ENCODE assay signal across 14 cellular contexts in the genomic region with DNA sequence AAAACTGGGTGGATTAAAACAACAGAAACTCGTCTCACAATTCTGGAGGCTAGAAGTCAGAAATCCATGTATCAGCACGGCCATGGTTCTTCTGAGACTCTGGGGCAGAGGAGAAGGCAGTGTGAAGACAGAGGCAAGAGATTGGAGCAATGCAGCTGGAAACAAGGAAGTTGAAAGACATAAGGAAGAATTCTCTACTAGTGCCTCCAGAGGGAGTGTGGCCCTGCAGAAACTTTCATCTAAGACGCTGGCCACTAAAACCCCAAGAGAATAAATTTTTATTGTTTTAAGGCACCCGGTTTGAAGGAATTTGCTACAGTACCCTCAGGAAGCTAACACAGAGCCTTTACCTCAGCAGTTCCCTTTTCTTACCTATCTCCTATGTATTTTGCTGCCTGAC.
DNase-seq lines count a peak whose midpoint lies in the region; ATAC-seq, FAIRE-seq and TF ChIP-seq lines count a peak whose summit lies in the region.
"Had no signal": no experiment of that assay in that cellular context is flagged by ENCODE, and none has a peak within 500 bp of the region (broad histone marks: within the 10 kb centered on the region; RNA-seq: fewer than 3 reads in every experiment).

No MANE protein-coding gene starts in this region.

- TF ChIP-seq POLR2A in transverse colon (IDR thresholded peaks at IDR 0.05) (no peak), HepG2 (IDR thresholded peaks at IDR 0.05; ENCODE audit: insufficient read depth in 1 of 2, low read depth in 2 of 2, low read length in 2 of 2) (no peak)

- peaks cover 7% of the 10 kb centered on the region; the same call in 1 of the 2 replicates for H3K9me3 ChIP-seq in SU-DHL-6 (ENCODE audit: insufficient read depth, low read length)
- H3K9me3 ChIP-seq in transverse colon: no peaks in the 10 kb centered on the region
- no peaks in the 10 kb centered on the region for H3K9me3 ChIP-seq in HepG2 (ENCODE audit: low read length)
- H3K9me3 ChIP-seq: right lobe of liver had no signal

- CTCF ChIA-PET in HepG2 (lab: Yijun Ruan, JAX; ENCODE audit: low intra/inter-chr PET ratio, low total read pairs): no interaction called here

- H2AFZ ChIP-seq in SU-DHL-6 (ENCODE audit: low read depth, low read length, severe bottlenecking) (peak overlapping the region; percentile 83), HepG2 (ENCODE audit: low read length) (no peak overlapping the region)

- no peaks in the 10 kb centered on the region for H3F3A ChIP-seq in SU-DHL-6 (ENCODE audit: insufficient read depth)

- no peak for ATAC-seq in HG02981 (IDR thresholded peaks at IDR 0.05; ENCODE audit: unreplicated experiment)
- ATAC-seq in HepG2: no peak
- ATAC-seq: CD8-positive, alpha-beta T cell; naive thymus-derived CD4-positive, alpha-beta T cell; right lobe of liver had no signal

- H3K27ac ChIP-seq in C4-2B: no peak overlapping the region
- no peak overlapping the region for H3K27ac ChIP-seq in SU-DHL-6 (ENCODE audit: low read depth, low read length)
- H3K27ac ChIP-seq in transverse colon: no peak overlapping the region
- no peak overlapping the region for H3K27ac ChIP-seq in HepG2 (ENCODE audit: extremely low read length, insufficient read depth, low read length)
- H3K27ac ChIP-seq: right lobe of liver had no signal

- intact Hi-C loops in transverse colon (cut with DNase I; ENCODE audit: low total_unique reads): loop anchor here (2.0 kb wide), 1 partner anchor 72 kb away; no protein-coding TSS in a partner anchor
- intact Hi-C loops in HepG2 (cut with micrococcal nuclease; ENCODE audit: unreplicated experiment): no loop called here

- no TSS peak for BruUV-seq in HepG2 (replicated peaks; lab: Mats Ljungman, UMichigan)

- in situ Hi-C loops in transverse colon (cut with MboI; ENCODE audit: low pct_ligation_motif_present in 1 of 4, low pct_unique_long_range_greater_than_20kb in 1 of 4, low sequenced_read_pairs in 3 of 4): no loop called here
- in situ Hi-C loops in HepG2 (cut with HindIII; ENCODE audit: extremely low pct_ligation_motif_present, low pct_unique_long_range_greater_than_20kb): no loop called here

- H4K20me1 ChIP-seq in SU-DHL-6 (ENCODE audit: low read depth, low read length) (no peaks in the 10 kb centered on the region), HepG2 (ENCODE audit: insufficient read depth, low read length) (no peaks in the 10 kb centered on the region)

- DNase-seq in iPS-NIHi7 (ENCODE audit: extremely low spot score) (peak; percentile 12), transverse colon (no peak), COLO829 (ENCODE audit: low spot score) (no peak), HepG2 (ENCODE audit: low spot score) (no peak)
- DNase-seq: activated CD4-positive, CD25-positive, alpha-beta regulatory T cell; CD8-positive, alpha-beta T cell; dermis blood vessel endothelial cell; naive thymus-derived CD4-positive, alpha-beta T cell; right lobe of liver; RPMI8226 had no signal

- H3K27me3 ChIP-seq in SU-DHL-6 (ENCODE audit: low read length): no peaks in the 10 kb centered on the region
- H3K27me3 ChIP-seq in transverse colon: no peaks in the 10 kb centered on the region
- no peaks in the 10 kb centered on the region for H3K27me3 ChIP-seq in HepG2 (ENCODE audit: control insufficient read depth in 1 of 2, insufficient read depth in 2 of 2, low read length in 2 of 2)
- H3K27me3 ChIP-seq: right lobe of liver had no signal

- no peak for TF ChIP-seq EP300 in transverse colon (IDR thresholded peaks at IDR 0.05; ENCODE audit: low read depth)
- no peak for TF ChIP-seq EP300 in HepG2 (IDR thresholded peaks at IDR 0.05; ENCODE audit: low read depth in 2 of 2, low read length in 2 of 2)
- TF ChIP-seq EP300 in HepG2 (CRISPR knock-in tag; IDR thresholded peaks at IDR 0.05; ENCODE audit: borderline replicate concordance): no peak

- no peak overlapping the region for H3K4me2 ChIP-seq in SU-DHL-6 (ENCODE audit: low read depth, low read length, poor library complexity, severe bottlenecking)
- no peak overlapping the region for H3K4me2 ChIP-seq in HepG2 (ENCODE audit: low read depth, low read length)

- no peaks in the 10 kb centered on the region for H3K9me2 ChIP-seq in SU-DHL-6 (replicated peaks; ENCODE audit: insufficient read depth, low read length)

- TF ChIP-seq RAD21 in HepG2 (CRISPR knock-in tag; IDR thresholded peaks at IDR 0.05): no peak

- peak; percentile 21 for TF ChIP-seq CTCF in C4-2B (conservative IDR thresholded peaks at IDR 0.05)
- peak; percentile 14; the same call in 1 of the 2 replicates for TF ChIP-seq CTCF in LNCAP (IDR thresholded peaks at IDR 0.05)
- TF ChIP-seq CTCF in SU-DHL-6 (IDR thresholded peaks at IDR 0.05; ENCODE audit: insufficient read depth, low read length, poor library complexity, severe bottlenecking): no peak
- no peak for TF ChIP-seq CTCF in transverse colon (IDR thresholded peaks at IDR 0.05)
- no peak for TF ChIP-seq CTCF in HepG2 (CRISPR knock-in tag; IDR thresholded peaks at IDR 0.05)

- 22 to 33% methylated on average over 4 of the region's 4 CpGs for WGBS in transverse colon (ENCODE audit: low coverage in 1 of 2), 2 donors
- 4% methylated on average over 4 of the region's 4 CpGs for WGBS in HepG2 (ENCODE audit: low lambda C conversion rate)

- POLR2A ChIA-PET in HepG2 (lab: Yijun Ruan, JAX): no interaction called here

- H3K79me2 ChIP-seq in SU-DHL-6 (ENCODE audit: insufficient read depth, low read length): no peaks in the 10 kb centered on the region
- no peaks in the 10 kb centered on the region for H3K79me2 ChIP-seq in HepG2 (ENCODE audit: insufficient read depth, low read length)

- no peak for FAIRE-seq in HepG2 (lab: Jason Lieb, UNC)

- no peak overlapping the region for H3K4me3 ChIP-seq in SU-DHL-6 (ENCODE audit: insufficient read depth, low read length, poor library complexity, severe bottlenecking)
- H3K4me3 ChIP-seq in transverse colon: no peak overlapping the region
- H3K4me3 ChIP-seq in HepG2 (replicated peaks in 1 of 3; ENCODE audit: insufficient read depth in 1 of 3, low read depth in 2 of 3, low read length in 3 of 3): no peak overlapping the region
- H3K4me3 ChIP-seq: right lobe of liver had no signal

- H3K4me1 ChIP-seq in transverse colon (no peaks in the 10 kb centered on the region), HepG2 (ENCODE audit: insufficient read depth, low read length) (no peaks in the 10 kb centered on the region)
- H3K4me1 ChIP-seq: right lobe of liver had no signal

- H3K36me3 ChIP-seq in SU-DHL-6 (ENCODE audit: low read length) (no peaks in the 10 kb centered on the region), transverse colon (no peaks in the 10 kb centered on the region), HepG2 (replicated peaks in 1 of 2; ENCODE audit: control insufficient read depth in 1 of 2, insufficient read depth in 2 of 2, low read length in 2 of 2) (no peaks in the 10 kb centered on the region)
- H3K36me3 ChIP-seq: right lobe of liver had no signal

- H3K9ac ChIP-seq in SU-DHL-6 (ENCODE audit: low read length): no peak overlapping the region
- H3K9ac ChIP-seq in HepG2 (ENCODE audit: insufficient read depth, low read depth, low read length): no peak overlapping the region

TF ChIP-seq in HepG2, 621 proteins besides CTCF, POLR2A, EP300 and RAD21 (continues in another document):
- TF ChIP-seq ZNF34 (CRISPR knock-in tag; IDR thresholded peaks at IDR 0.05; ENCODE audit: borderline replicate concordance): no peak
- TF ChIP-seq, protein P1, sequence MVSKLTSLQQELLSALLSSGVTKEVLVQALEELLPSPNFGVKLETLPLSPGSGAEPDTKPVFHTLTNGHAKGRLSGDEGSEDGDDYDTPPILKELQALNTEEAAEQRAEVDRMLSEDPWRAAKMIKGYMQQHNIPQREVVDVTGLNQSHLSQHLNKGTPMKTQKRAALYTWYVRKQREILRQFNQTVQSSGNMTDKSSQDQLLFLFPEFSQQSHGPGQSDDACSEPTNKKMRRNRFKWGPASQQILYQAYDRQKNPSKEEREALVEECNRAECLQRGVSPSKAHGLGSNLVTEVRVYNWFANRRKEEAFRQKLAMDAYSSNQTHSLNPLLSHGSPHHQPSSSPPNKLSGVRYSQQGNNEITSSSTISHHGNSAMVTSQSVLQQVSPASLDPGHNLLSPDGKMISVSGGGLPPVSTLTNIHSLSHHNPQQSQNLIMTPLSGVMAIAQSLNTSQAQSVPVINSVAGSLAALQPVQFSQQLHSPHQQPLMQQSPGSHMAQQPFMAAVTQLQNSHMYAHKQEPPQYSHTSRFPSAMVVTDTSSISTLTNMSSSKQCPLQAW (CRISPR knock-in tag; IDR thresholded peaks at IDR 0.05): no peak
- TF ChIP-seq HNRNPL (IDR thresholded peaks at IDR 0.05; ENCODE audit: low read depth, low read length): no peak
- TF ChIP-seq, protein P2, sequence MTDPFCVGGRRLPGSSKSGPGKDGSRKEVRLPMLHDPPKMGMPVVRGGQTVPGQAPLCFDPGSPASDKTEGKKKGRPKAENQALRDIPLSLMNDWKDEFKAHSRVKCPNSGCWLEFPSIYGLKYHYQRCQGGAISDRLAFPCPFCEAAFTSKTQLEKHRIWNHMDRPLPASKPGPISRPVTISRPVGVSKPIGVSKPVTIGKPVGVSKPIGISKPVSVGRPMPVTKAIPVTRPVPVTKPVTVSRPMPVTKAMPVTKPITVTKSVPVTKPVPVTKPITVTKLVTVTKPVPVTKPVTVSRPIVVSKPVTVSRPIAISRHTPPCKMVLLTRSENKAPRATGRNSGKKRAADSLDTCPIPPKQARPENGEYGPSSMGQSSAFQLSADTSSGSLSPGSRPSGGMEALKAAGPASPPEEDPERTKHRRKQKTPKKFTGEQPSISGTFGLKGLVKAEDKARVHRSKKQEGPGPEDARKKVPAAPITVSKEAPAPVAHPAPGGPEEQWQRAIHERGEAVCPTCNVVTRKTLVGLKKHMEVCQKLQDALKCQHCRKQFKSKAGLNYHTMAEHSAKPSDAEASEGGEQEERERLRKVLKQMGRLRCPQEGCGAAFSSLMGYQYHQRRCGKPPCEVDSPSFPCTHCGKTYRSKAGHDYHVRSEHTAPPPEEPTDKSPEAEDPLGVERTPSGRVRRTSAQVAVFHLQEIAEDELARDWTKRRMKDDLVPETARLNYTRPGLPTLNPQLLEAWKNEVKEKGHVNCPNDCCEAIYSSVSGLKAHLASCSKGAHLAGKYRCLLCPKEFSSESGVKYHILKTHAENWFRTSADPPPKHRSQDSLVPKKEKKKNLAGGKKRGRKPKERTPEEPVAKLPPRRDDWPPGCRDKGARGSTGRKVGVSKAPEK (CRISPR knock-in tag; IDR thresholded peaks at IDR 0.05; ENCODE audit: borderline replicate concordance): no peak
- no peak for TF ChIP-seq ADNP (CRISPR knock-in tag; IDR thresholded peaks at IDR 0.05)
- no peak for TF ChIP-seq ZNF816 (CRISPR knock-in tag; IDR thresholded peaks at IDR 0.05; ENCODE audit: borderline replicate concordance)

Comparison
In these comparisons a context has a peak if more than half of its experiments do, and no peak if none do; other contexts are left out.
1. CTCF ChIP-seq: peak in C4-2B (single experiment) and LNCAP (single experiment); none in SU-DHL-6 (single experiment), transverse colon (0 of 5) and HepG2 (single experiment).